ENCODE assay signal across 10 cellular contexts in the genomic region with DNA sequence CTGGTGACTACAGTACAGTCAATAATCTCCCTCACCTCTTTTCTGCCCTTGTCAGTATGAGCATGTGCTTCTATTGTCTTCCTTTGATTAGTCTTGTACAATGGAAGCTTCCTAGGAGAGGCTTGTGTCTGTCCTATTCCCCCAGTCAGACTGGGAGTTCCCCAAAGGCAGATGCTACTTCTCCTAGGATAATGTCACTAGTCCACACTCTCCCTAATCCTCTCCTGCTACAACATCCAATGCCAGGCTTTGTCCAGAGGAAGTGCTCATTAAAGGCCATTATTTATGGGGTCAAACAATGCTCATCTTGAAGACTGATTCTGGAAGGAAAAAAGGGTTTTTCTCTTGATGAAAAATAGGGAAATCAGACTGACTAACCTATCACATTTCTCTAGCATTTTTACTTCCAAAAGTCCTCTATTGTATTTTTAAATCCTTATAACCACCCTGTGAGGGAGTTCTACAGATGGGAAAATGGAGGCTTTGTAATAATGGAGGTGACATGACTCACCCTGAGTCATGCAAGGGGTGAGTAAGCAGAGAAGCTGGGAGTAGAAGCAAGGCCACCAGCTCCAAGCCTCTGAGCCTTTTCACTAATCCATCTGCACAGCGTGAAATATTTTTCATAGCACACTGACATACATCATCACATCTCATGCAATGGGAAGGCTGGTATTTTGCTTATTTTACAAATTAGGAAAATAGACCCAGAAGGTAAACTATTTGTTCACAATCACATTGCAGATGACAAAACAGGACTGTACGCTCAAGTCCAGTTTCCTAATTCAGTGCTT.
A peak's percentile ranks its signal among the peaks of the same experiment; 100 is the strongest.
DNase-seq lines count a peak whose midpoint lies in the region; ATAC-seq, FAIRE-seq and TF ChIP-seq lines count a peak whose summit lies in the region.
"Had no signal": no experiment of that assay in that cellular context is flagged by ENCODE, and none has a peak within 500 bp of the region (broad histone marks: within the 10 kb centered on the region; RNA-seq: fewer than 3 reads in every experiment).

No MANE protein-coding gene starts in this region.

- H3K27ac ChIP-seq in astrocyte (ENCODE audit: low read depth, low read length) (peak overlapping the region; percentile 93), mesodermal cell (ENCODE audit: low read depth, low read length, severe bottlenecking) (peak overlapping the region; percentile 74), prostate gland (no peak overlapping the region), right cardiac atrium (ENCODE audit: low read length) (no peak overlapping the region)

- FAIRE-seq in HTR-8/SVneo (lab: Jason Lieb, UNC) (no peak), astrocyte (lab: Jason Lieb, UNC) (peak; percentile 69)
- FAIRE-seq: GM12878 had no signal

- peak overlapping the region; percentile 60 for H3K9ac ChIP-seq in astrocyte (ENCODE audit: low read length)

- H3K4me3 Mint-ChIP-seq in astrocyte (ENCODE audit: unreplicated experiment), result no peak overlapping the region
- H3K4me3 Mint-ChIP-seq: activated CD8-positive, alpha-beta memory T cell treated with anti-CD3 and anti-CD28 coated beads, Interleukin-2, amount 10 ng/mL, durations not matched to agents 7 days and 5 days had no signal

- H3K36me3 ChIP-seq in astrocyte (ENCODE audit: insufficient read depth, low read length) (no peaks in the 10 kb centered on the region), mesodermal cell (ENCODE audit: control insufficient read depth, insufficient read depth, low read length) (no peaks in the 10 kb centered on the region), prostate gland (no peaks in the 10 kb centered on the region)

- no peaks in the 10 kb centered on the region for H3K27me3 ChIP-seq in astrocyte (ENCODE audit: insufficient read depth, low read length)
- no peaks in the 10 kb centered on the region for H3K27me3 ChIP-seq in prostate gland (replicated peaks; ENCODE audit: insufficient read depth)
- no peaks in the 10 kb centered on the region for H3K27me3 ChIP-seq in right cardiac atrium (ENCODE audit: control insufficient read depth, insufficient read depth)

- no peaks in the 10 kb centered on the region for H3K79me2 ChIP-seq in astrocyte (ENCODE audit: insufficient read depth, low read length)

- peak overlapping the region; percentile 55 for H3K4me2 ChIP-seq in astrocyte (ENCODE audit: low read length)

- H4K20me1 ChIP-seq in astrocyte (ENCODE audit: insufficient read depth, low read length), result no peaks in the 10 kb centered on the region

- H3K4me3 ChIP-seq in astrocyte (ENCODE audit: insufficient read depth, low read depth, low read length), result no peak overlapping the region
- no peak overlapping the region for H3K4me3 ChIP-seq in mesodermal cell (ENCODE audit: extremely low read depth, insufficient read depth, low read length, poor library complexity, severe bottlenecking)
- H3K4me3 ChIP-seq in prostate gland, result no peak overlapping the region
- H3K4me3 ChIP-seq in right cardiac atrium (ENCODE audit: low read length), result no peak overlapping the region
- H3K4me3 ChIP-seq: GM12878 had no signal

- H3K36me3 Mint-ChIP-seq in astrocyte (ENCODE audit: low read depth, unreplicated experiment), result peaks cover 14% of the 10 kb centered on the region
- H3K36me3 Mint-ChIP-seq: activated CD8-positive, alpha-beta memory T cell treated with anti-CD3 and anti-CD28 coated beads, Interleukin-2, amount 10 ng/mL, durations not matched to agents 7 days and 5 days had no signal

- intact Hi-C loops in prostate gland (cut with DNase I), result no loop called here
- intact Hi-C loops in right cardiac atrium (cut with DNase I), result no loop called here

- H3K9me3 Mint-ChIP-seq in astrocyte (ENCODE audit: unreplicated experiment), result peaks cover 7% of the 10 kb centered on the region

- H2AFZ ChIP-seq in astrocyte (ENCODE audit: low read depth, low read length), result peak overlapping the region; percentile 87

- peak; percentile 87 for DNase-seq in DMS53 treated with DMSO at 0.1 percent for 48 hours (lab: John Stamatoyannopoulos, UW; ENCODE audit: unreplicated experiment)
- peak; percentile 80 for DNase-seq in HTR-8/SVneo (ENCODE audit: insufficient read length, low spot score)
- peak; percentile 94 for DNase-seq in astrocyte (ENCODE audit: low read depth)
- DNase-seq in T-helper 2 cell, result no peak
- DNase-seq in prostate gland (ENCODE audit: low spot score), result no peak
- DNase-seq in DMS153 treated with DMSO at 0.1 percent for 48 hours (lab: John Stamatoyannopoulos, UW; ENCODE audit: unreplicated experiment), result no peak
- DNase-seq in right cardiac atrium, result no peak
- DNase-seq: activated CD8-positive, alpha-beta memory T cell treated with anti-CD3 and anti-CD28 coated beads, Interleukin-2, amount 10 ng/mL, durations not matched to agents 7 days and 5 days had no signal

- H3K4me1 ChIP-seq in astrocyte (ENCODE audit: insufficient read depth, low read length), result peaks cover 20% of the 10 kb centered on the region
- H3K4me1 ChIP-seq in mesodermal cell (ENCODE audit: control insufficient read depth, insufficient read depth, low read length, poor library complexity, severe bottlenecking), result peaks cover 16% of the 10 kb centered on the region
- no peaks in the 10 kb centered on the region for H3K4me1 ChIP-seq in prostate gland (replicated peaks)
- no peaks in the 10 kb centered on the region for H3K4me1 ChIP-seq in right cardiac atrium (ENCODE audit: control insufficient read depth, insufficient read depth, low read length)

- no peak for TF ChIP-seq CTCF in astrocyte (IDR thresholded peaks at IDR 0.05; ENCODE audit: insufficient read depth, low read depth, low read length)
- TF ChIP-seq CTCF in prostate gland (IDR thresholded peaks at IDR 0.05), result no peak

- no peak for TF ChIP-seq POLR2A in prostate gland (IDR thresholded peaks at IDR 0.05)

- 88 to 100% methylated on average over 1 of the region's 2 CpGs for WGBS in mesodermal cell (ENCODE audit: insufficient coverage in 2 of 2), 2 experiments
- 77% methylated on average over 2 of the region's 2 CpGs for WGBS in prostate gland
- 74% methylated on average over 2 of the region's 2 CpGs for WGBS in right cardiac atrium

- H3K27me3 Mint-ChIP-seq in astrocyte (ENCODE audit: low read depth, unreplicated experiment), result no peaks in the 10 kb centered on the region
- H3K27me3 Mint-ChIP-seq: activated CD8-positive, alpha-beta memory T cell treated with anti-CD3 and anti-CD28 coated beads, Interleukin-2, amount 10 ng/mL, durations not matched to agents 7 days and 5 days had no signal

- peak overlapping the region; percentile 95 for H3K27ac Mint-ChIP-seq in astrocyte (ENCODE audit: unreplicated experiment)
- H3K27ac Mint-ChIP-seq: activated CD8-positive, alpha-beta memory T cell treated with anti-CD3 and anti-CD28 coated beads, Interleukin-2, amount 10 ng/mL, durations not matched to agents 7 days and 5 days had no signal

- H3K9me3 ChIP-seq in astrocyte (ENCODE audit: insufficient read depth, low read depth, low read length) (no peaks in the 10 kb centered on the region), mesodermal cell (ENCODE audit: control insufficient read depth, low read length) (no peaks in the 10 kb centered on the region), prostate gland (no peaks in the 10 kb centered on the region), right cardiac atrium (ENCODE audit: control insufficient read depth, low read length) (no peaks in the 10 kb centered on the region)

- no peak for ATAC-seq in right cardiac atrium
- ATAC-seq: activated CD8-positive, alpha-beta memory T cell treated with anti-CD3 and anti-CD28 coated beads, Interleukin-2, amount 10 ng/mL, durations not matched to agents 7 days and 5 days; GM12878 had no signal

- H3K4me1 Mint-ChIP-seq in astrocyte (ENCODE audit: low read depth, unreplicated experiment), result peaks cover 24% of the 10 kb centered on the region
- H3K4me1 Mint-ChIP-seq: activated CD8-positive, alpha-beta memory T cell treated with anti-CD3 and anti-CD28 coated beads, Interleukin-2, amount 10 ng/mL, durations not matched to agents 7 days and 5 days had no signal

Comparison
In these comparisons a context has a peak if more than half of its experiments do, and no peak if none do; other contexts are left out.
1. DNase-seq: peak in DMS53 treated with DMSO at 0.1 percent for 48 hours (single experiment), HTR-8/SVneo (single experiment) and astrocyte (single experiment); none in T-helper 2 cell (0 of 5), prostate gland (single experiment), DMS153 treated with DMSO at 0.1 percent for 48 hours (single experiment) and right cardiac atrium (0 of 3).
2. H3K27ac ChIP-seq: peak in astrocyte (single experiment) and mesodermal cell (single experiment); none in prostate gland (0 of 2) and right cardiac atrium (single experiment).